In the genomic region with DNA sequence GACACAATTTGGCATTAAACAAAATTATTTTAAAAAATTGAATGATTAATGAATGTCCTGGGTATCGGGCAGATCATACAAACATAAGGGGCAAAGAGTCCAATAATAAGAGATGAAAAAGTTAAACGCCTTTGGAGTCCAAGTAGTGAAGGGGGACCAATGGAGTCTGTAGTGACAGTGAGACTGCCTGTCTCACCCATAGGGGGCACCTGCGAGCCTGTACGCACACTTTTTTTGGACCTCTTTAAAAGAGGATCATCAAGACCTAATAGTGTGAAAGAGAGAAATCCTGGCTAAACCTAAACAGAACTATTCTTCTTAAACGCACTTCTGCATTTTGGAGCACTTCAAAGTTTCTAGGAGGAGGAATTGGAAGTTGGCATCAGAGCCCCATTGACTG, we compare ENCODE assay signal across 12 cellular contexts.
DNase-seq lines count a peak whose midpoint lies in the region; ATAC-seq, FAIRE-seq and TF ChIP-seq lines count a peak whose summit lies in the region.
"Had no signal": no experiment of that assay in that cellular context is flagged by ENCODE, and none has a peak within 500 bp of the region (broad histone marks: within the 10 kb centered on the region; RNA-seq: fewer than 3 reads in every experiment).

No MANE protein-coding gene starts in this region.

- no peaks in the 10 kb centered on the region for H3K79me2 ChIP-seq in Karpas-422 (ENCODE audit: low read length)
- no peaks in the 10 kb centered on the region for H3K79me2 ChIP-seq in GM12878 (ENCODE audit: control insufficient read depth, insufficient read depth, low read length)

- H3K4me1 ChIP-seq in Karpas-422 (ENCODE audit: low read length) (no peaks in the 10 kb centered on the region), GM12878 (ENCODE audit: control insufficient read depth, insufficient read depth, low read length) (no peaks in the 10 kb centered on the region), stomach (peaks cover 0 to 5% (median 0%) of the 10 kb centered on the region in 4 donors)

- TF ChIP-seq POLR2A in GM12878 (IDR thresholded peaks at IDR 0.05; ENCODE audit: low read depth, low read length), result no peak
- no peak for TF ChIP-seq POLR2A in stomach (IDR thresholded peaks at IDR 0.05)

- no peaks in the 10 kb centered on the region for H3K27me3 ChIP-seq in Karpas-422 (ENCODE audit: low read length)
- H3K27me3 ChIP-seq in GM12878 (replicated peaks in 1 of 2; ENCODE audit: control insufficient read depth in 2 of 2, insufficient read depth in 2 of 2, low read length in 1 of 2), result no peaks in the 10 kb centered on the region
- H3K27me3 ChIP-seq in stomach, result no peaks in the 10 kb centered on the region
- H3K27me3 ChIP-seq: neutrophil had no signal

- no peaks in the 10 kb centered on the region for H3K9me2 ChIP-seq in Karpas-422 (replicated peaks; ENCODE audit: insufficient read depth, low read length)

- H3K36me3 Mint-ChIP-seq in neural crest cell (ENCODE audit: low read depth), result no peaks in the 10 kb centered on the region
- no peaks in the 10 kb centered on the region for H3K36me3 Mint-ChIP-seq in activated CD8-positive, alpha-beta T cell treated with anti-CD3 and anti-CD28 coated beads for 36 hours (ENCODE audit: low read depth)

- H4K20me1 ChIP-seq in Karpas-422 (ENCODE audit: insufficient read depth, low read depth, low read length) (no peaks in the 10 kb centered on the region), GM12878 (ENCODE audit: control insufficient read depth, insufficient read depth) (no peaks in the 10 kb centered on the region)

- H3K9me3 Mint-ChIP-seq in neural crest cell, result peaks cover 8% of the 10 kb centered on the region
- no peaks in the 10 kb centered on the region for H3K9me3 Mint-ChIP-seq in activated CD8-positive, alpha-beta T cell treated with anti-CD3 and anti-CD28 coated beads for 36 hours

- intact Hi-C loops in GM12878 (cut with micrococcal nuclease; ENCODE audit: unreplicated experiment) (no loop called here), stomach (cut with DNase I; ENCODE audit: low total_unique reads) (no loop called here)
- intact Hi-C loops in activated CD8-positive, alpha-beta T cell treated with anti-CD3 and anti-CD28 coated beads for 36 hours (cut with micrococcal nuclease), result no loop called here

- WGBS in GM12878 (ENCODE audit: insufficient coverage, insufficient replicate concordance, low lambda C conversion rate, missing lambda C conversion rate), result 30% methylated on average over 5 of the region's 5 CpGs
- WGBS in stomach, 5 donors, result 89 to 94% (median 91%) methylated on average over 5 of the region's 5 CpGs

- no TSS peak for BruUV-seq in GM12878 (replicated peaks; lab: Mats Ljungman, UMichigan)

- H2AFZ ChIP-seq in Karpas-422 (ENCODE audit: low read length) (no peak overlapping the region), GM12878 (ENCODE audit: control insufficient read depth, low read depth, low read length) (no peak overlapping the region)

- H3K27ac ChIP-seq in Karpas-422 (ENCODE audit: low read length), result no peak overlapping the region
- H3K27ac ChIP-seq in GM12878 (ENCODE audit: control insufficient read depth, insufficient read depth), result no peak overlapping the region
- H3K27ac ChIP-seq in stomach, result no peak overlapping the region
- H3K27ac ChIP-seq: neutrophil had no signal

- CTCF ChIA-PET in GM12878 (lab: Yijun Ruan, JAX), result no interaction called here
- CTCF ChIA-PET in activated CD8-positive, alpha-beta T cell treated with anti-CD3 and anti-CD28 coated beads for 36 hours (lab: Charles Lee), result no interaction called here

- H3K9me3 ChIP-seq in Karpas-422 (ENCODE audit: low read length) (no peaks in the 10 kb centered on the region), GM12878 (replicated peaks; ENCODE audit: control insufficient read depth, insufficient read depth, low read length) (no peaks in the 10 kb centered on the region), stomach (no peaks in the 10 kb centered on the region)
- H3K9me3 ChIP-seq: neutrophil had no signal

- TF ChIP-seq CTCF in GM12878 (IDR thresholded peaks at IDR 0.05 in 2 of 3, conservative IDR thresholded peaks at IDR 0.05 in 1 of 3; ENCODE audit: control insufficient read depth in 2 of 3, extremely low read depth in 1 of 3, insufficient read depth in 1 of 3, low read depth in 3 of 3, low read length in 3 of 3), result peak; percentile 2 to 33 (median 30); a peak in 3 of 6 replicates
- peak; percentile 42 for TF ChIP-seq CTCF in neural crest cell (conservative IDR thresholded peaks at IDR 0.05)
- no peak for TF ChIP-seq CTCF in activated CD8-positive, alpha-beta T cell treated with anti-CD3 and anti-CD28 coated beads for 36 hours (IDR thresholded peaks at IDR 0.05)
- TF ChIP-seq CTCF in stomach (IDR thresholded peaks at IDR 0.05), result no peak

- no peak overlapping the region for H3K4me2 ChIP-seq in Karpas-422 (ENCODE audit: low read depth, low read length, poor library complexity, severe bottlenecking)
- H3K4me2 ChIP-seq in GM12878 (ENCODE audit: control insufficient read depth, insufficient read depth), result no peak overlapping the region

- TF ChIP-seq EP300 in GM12878 (IDR thresholded peaks at IDR 0.05; ENCODE audit: borderline replicate concordance in 1 of 2, control insufficient read depth in 1 of 2, low read depth in 2 of 2, low read length in 2 of 2) (no peak), stomach (IDR thresholded peaks at IDR 0.05) (no peak)

- no peak overlapping the region for H3K4me3 Mint-ChIP-seq in neural crest cell
- no peak overlapping the region for H3K4me3 Mint-ChIP-seq in activated CD8-positive, alpha-beta T cell treated with anti-CD3 and anti-CD28 coated beads for 36 hours
- H3K4me3 Mint-ChIP-seq: central memory CD8-positive, alpha-beta T cell; T-helper 17 cell had no signal

- H3K27me3 Mint-ChIP-seq in neural crest cell (ENCODE audit: low read depth), result no peaks in the 10 kb centered on the region
- H3K27me3 Mint-ChIP-seq in activated CD8-positive, alpha-beta T cell treated with anti-CD3 and anti-CD28 coated beads for 36 hours, result no peaks in the 10 kb centered on the region
- H3K27me3 Mint-ChIP-seq: central memory CD8-positive, alpha-beta T cell; T-helper 17 cell had no signal

- H3K9ac ChIP-seq in Karpas-422 (ENCODE audit: low read length) (no peak overlapping the region), GM12878 (ENCODE audit: control insufficient read depth, insufficient read depth, low read length) (no peak overlapping the region)

- in situ Hi-C loops in GM12878 (cut with MboI), result no loop called here

- SMC1A ChIA-PET in GM12878 (lab: Charles Lee; ENCODE audit: uncharacterized antibody, unreplicated experiment), result no interaction called here

- no peak overlapping the region for H3K4me3 ChIP-seq in Karpas-422 (ENCODE audit: low read length)
- H3K4me3 ChIP-seq in GM12878, result no peak overlapping the region
- H3K4me3 ChIP-seq in stomach, result no peak overlapping the region

- POLR2A ChIA-PET in GM12878 (lab: Charles Lee), result no interaction called here
- POLR2A ChIA-PET in activated CD8-positive, alpha-beta T cell treated with anti-CD3 and anti-CD28 coated beads for 36 hours (lab: Charles Lee), result no interaction called here

- RAD21 ChIA-PET in GM12878 (lab: Charles Lee; ENCODE audit: unreplicated experiment), result no interaction called here

- no peak for FAIRE-seq in GM12878 (lab: Jason Lieb, UNC)
- FAIRE-seq: A204.1 had no signal

- no peak overlapping the region for H3K27ac Mint-ChIP-seq in neural crest cell (ENCODE audit: unreplicated experiment)
- H3K27ac Mint-ChIP-seq in activated CD8-positive, alpha-beta T cell treated with anti-CD3 and anti-CD28 coated beads for 36 hours, result no peak overlapping the region
- H3K27ac Mint-ChIP-seq: T-helper 17 cell had no signal

- TF ChIP-seq RAD21 in GM12878 (IDR thresholded peaks at IDR 0.05; ENCODE audit: insufficient read depth, low read depth, low read length), result no peak

- no peak for ATAC-seq in GM12878
- no peak for ATAC-seq in activated CD8-positive, alpha-beta T cell treated with anti-CD3 and anti-CD28 coated beads for 36 hours
- ATAC-seq: T-helper 17 cell had no signal

- H3K36me3 ChIP-seq in Karpas-422 (ENCODE audit: insufficient read depth, low read length), result no peaks in the 10 kb centered on the region
- no peaks in the 10 kb centered on the region for H3K36me3 ChIP-seq in GM12878 (ENCODE audit: control insufficient read depth in 2 of 2, insufficient read depth in 2 of 2, low read length in 1 of 2)
- H3K36me3 ChIP-seq in stomach, result no peaks in the 10 kb centered on the region
- H3K36me3 ChIP-seq: neutrophil had no signal

- peak; percentile 11 for DNase-seq in DMS53 (lab: John Stamatoyannopoulos, UW)
- DNase-seq in DMS53 treated with DMSO at 0.1 percent for 48 hours (lab: John Stamatoyannopoulos, UW; ENCODE audit: unreplicated experiment), result no peak
- DNase-seq in Karpas-422, result peak; percentile 57
- DNase-seq in GM12878 (ENCODE audit: low read depth, low spot score), result no peak
- no peak for DNase-seq in neural crest cell (ENCODE audit: low read depth, low spot score)
- DNase-seq in stimulated activated CD8-positive, alpha-beta memory T cell treated with anti-CD3 and anti-CD28 coated beads, Interleukin-4, amount 100 ng/mL, for 48 hours, result no peak
- DNase-seq in activated CD8-positive, alpha-beta T cell treated with anti-CD3 and anti-CD28 coated beads for 36 hours, result no peak
- no peak for DNase-seq in stomach
- DNase-seq: T-helper 17 cell had no signal

- H3K4me1 Mint-ChIP-seq in neural crest cell, result no peaks in the 10 kb centered on the region
- H3K4me1 Mint-ChIP-seq in activated CD8-positive, alpha-beta T cell treated with anti-CD3 and anti-CD28 coated beads for 36 hours (ENCODE audit: low read depth), result no peaks in the 10 kb centered on the region
- H3K4me1 Mint-ChIP-seq: central memory CD8-positive, alpha-beta T cell; T-helper 17 cell had no signal

TF ChIP-seq in GM12878, 131 proteins besides CTCF, POLR2A, EP300 and RAD21 (continues in another document):
- TF ChIP-seq BMI1 (IDR thresholded peaks at IDR 0.05; ENCODE audit: borderline replicate concordance) (no peak), HDAC2 (IDR thresholded peaks at IDR 0.05) (no peak), MEF2A (IDR thresholded peaks at IDR 0.05; ENCODE audit: insufficient read depth, low read depth, low read length) (no peak)

Comparison
In these comparisons a context has a peak if more than half of its experiments do, and no peak if none do; other contexts are left out.
1. DNase-seq: peak in DMS53 (single experiment) and Karpas-422 (single experiment); none in DMS53 treated with DMSO at 0.1 percent for 48 hours (single experiment), GM12878 (single experiment), neural crest cell (single experiment), stimulated activated CD8-positive, alpha-beta memory T cell treated with anti-CD3 and anti-CD28 coated beads, Interleukin-4, amount 100 ng/mL, for 48 hours (single experiment), activated CD8-positive, alpha-beta T cell treated with anti-CD3 and anti-CD28 coated beads for 36 hours (single experiment) and stomach (single experiment).
2. CTCF ChIP-seq: peak in GM12878 (3 of 3) and neural crest cell (single experiment); none in activated CD8-positive, alpha-beta T cell treated with anti-CD3 and anti-CD28 coated beads for 36 hours (single experiment) and stomach (0 of 7).